ENCODE assay signal across 22 cellular contexts in the genomic region with DNA sequence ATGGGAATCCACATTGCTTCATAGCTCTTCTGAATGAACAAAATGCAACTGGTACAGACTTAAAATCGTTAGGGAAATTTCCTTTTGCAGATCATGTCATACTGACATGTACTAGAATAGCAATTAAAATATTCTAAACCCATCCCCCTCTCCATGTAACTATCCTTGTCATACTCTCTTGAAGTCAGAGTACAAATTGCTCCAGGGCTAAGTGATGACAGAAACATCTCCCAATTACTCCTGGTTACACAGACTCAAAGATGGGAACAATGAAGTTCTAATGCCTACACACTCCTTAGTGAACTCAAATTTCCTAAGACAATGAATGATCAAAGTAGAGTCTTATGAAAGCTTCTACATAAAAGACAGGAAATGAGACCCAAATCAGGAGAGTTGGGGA.
"Had no signal": no experiment of that assay in that cellular context is flagged by ENCODE, and none has a peak within 500 bp of the region (broad histone marks: within the 10 kb centered on the region; RNA-seq: fewer than 3 reads in every experiment).

No MANE protein-coding gene starts in this region.

- DNase-seq: activated CD4-positive, alpha-beta T cell treated with anti-CD3 and anti-CD28 coated beads for 48 hours; activated CD4-positive, alpha-beta T cell treated with anti-CD3 and anti-CD28 coated beads, Interleukin-2, amount 50 U/mL, for 4 hours; activated CD4-positive, CD25-positive, alpha-beta regulatory T cell treated with anti-CD3 and anti-CD28 coated beads, Interleukin-2, amount 50 U/mL, for 72 hours; activated CD8-positive, alpha-beta memory T cell treated with anti-CD3 and anti-CD28 coated beads, Interleukin-2, amount 10 ng/mL, durations not matched to agents 7 days and 5 days; activated effector memory CD4-positive, alpha-beta T cell treated with Interleukin-2 at 50 U/mL for 16 hours; activated naive CD4-positive, alpha-beta T cell; activated T-cell treated with anti-CD3 and anti-CD28 coated beads, Interleukin-2, amount 50 U/mL, for 24 hours; aorta; central memory CD4-positive, alpha-beta T cell; Kasumi-1; KBM-7; NCI-H1092; NCI-H1417; NCI-H1930; NCI-H446; NCI-H524; Peyer's patch; SIG-M5; T-helper 17 cell; T-helper 9 cell had no signal

- H3K27ac ChIP-seq: breast epithelium, Peyer's patch had no signal

- ATAC-seq: activated CD8-positive, alpha-beta memory T cell treated with anti-CD3 and anti-CD28 coated beads, Interleukin-2, amount 10 ng/mL, durations not matched to agents 7 days and 5 days; T-helper 17 cell; WTC11 had no signal

- H3K9me3 ChIP-seq: breast epithelium, Peyer's patch had no signal

- H3K27me3 ChIP-seq: breast epithelium, Peyer's patch had no signal

- H3K36me3 ChIP-seq: breast epithelium, Peyer's patch had no signal

- H3K4me3 ChIP-seq: breast epithelium, Peyer's patch had no signal

- H3K4me1 ChIP-seq: breast epithelium, Peyer's patch had no signal
